29 cellular contexts compared by ENCODE assay signal in genomic region chr1:107930292-107930691, GRCh38.
"Had no signal": no experiment of that assay in that cellular context is flagged by ENCODE, and none has a peak within 500 bp of the region (broad histone marks: within the 10 kb centered on the region; RNA-seq: fewer than 3 reads in every experiment).

No MANE protein-coding gene starts in this region.

- H3K27me3 Mint-ChIP-seq: stimulated activated memory B cell treated with anti-CD40 and anti-IgM and Interleukin-4, amounts not matched to agents 10 μg/mL and 1 μg/mL and 100 μg/mL, for 72 hours; stimulated activated naive B cell treated with anti-CD40 and anti-IgM and Interleukin-4, amounts not matched to agents 10 μg/mL and 1 μg/mL and 100 μg/mL, for 72 hours; stimulated activated naive CD8-positive, alpha-beta T cell treated with anti-CD3 and anti-CD28 coated beads, Interleukin-15, amount 100 ng/mL, for 72 hours; stimulated activated naive CD8-positive, alpha-beta T cell treated with anti-CD3 and anti-CD28 coated beads, Interleukin-15, Interleukin-2, amounts not matched to agents 100 ng/mL and 50 ng/mL, for 24 hours; type B pancreatic cell had no signal

- H3K9me3 ChIP-seq: stomach, suprapubic skin, testis, thoracic aorta, thyroid gland, tibial artery, tibial nerve, transverse colon, upper lobe of left lung, upper lobe of right lung, uterus, vagina had no signal

- DNase-seq: stimulated activated CD4-positive, alpha-beta T cell treated with anti-CD3 and anti-CD28 coated beads, Interleukin-2, amount 100 ng/mL, for 48 hours; stimulated activated CD4-positive, alpha-beta T cell treated with anti-CD3 and anti-CD28 coated beads, Interleukin-4, amount 100 ng/mL, for 1 hour; stimulated activated CD4-positive, alpha-beta T cell treated with anti-CD3 and anti-CD28 coated beads, Interleukin-4, amount 100 ng/mL, for 24 hours; stimulated activated CD4-positive, alpha-beta T cell treated with anti-CD3 and anti-CD28 coated beads, Interleukin-4, amount 100 ng/mL, for 4 hours; stimulated activated CD8-positive, alpha-beta memory T cell treated with anti-CD3 and anti-CD28 coated beads, Interleukin-4, amount 100 ng/mL, for 48 hours; stimulated activated naive B cell treated with anti-CD40 and anti-IgM and Interleukin-4, amounts not matched to agents 10 μg/mL and 1 μg/mL and 100 μg/mL, for 72 hours; stimulated activated naive CD4-positive, alpha-beta T cell; stimulated activated naive CD4-positive, alpha-beta T cell treated with Interleukin-2 at 50 U/mL for 16 hours; stimulated activated naive CD8-positive, alpha-beta T cell treated with anti-CD3 and anti-CD28 coated beads, Interleukin-15, amount 100 ng/mL, for 72 hours; stimulated activated naive CD8-positive, alpha-beta T cell treated with anti-CD3 and anti-CD28 coated beads, Interleukin-15, Interleukin-2, amounts not matched to agents 100 U/mL and 50 U/mL, for 24 hours; stomach; substantia nigra; testis; thyroid gland; tibial artery; transverse colon; trophoblast cell; upper lobe of left lung; upper lobe of right lung; uterus had no signal

- H3K9me3 Mint-ChIP-seq: stimulated activated effector memory CD8-positive, alpha-beta T cell treated with anti-CD3 and anti-CD28 coated beads, Interleukin-12 subunit alpha, Interleukin-12 subunit beta, amount 100 ng/mL, for 72 hours; stimulated activated memory B cell treated with anti-CD40 and anti-IgM and Interleukin-4, amounts not matched to agents 10 μg/mL and 1 μg/mL and 100 μg/mL, for 72 hours; stimulated activated naive B cell treated with anti-CD40 and anti-IgM and Interleukin-4, amounts not matched to agents 10 μg/mL and 1 μg/mL and 100 μg/mL, for 72 hours; stimulated activated naive CD8-positive, alpha-beta T cell treated with anti-CD3 and anti-CD28 coated beads, Interleukin-15, amount 100 ng/mL, for 72 hours; stimulated activated naive CD8-positive, alpha-beta T cell treated with anti-CD3 and anti-CD28 coated beads, Interleukin-15, Interleukin-2, amounts not matched to agents 100 ng/mL and 50 ng/mL, for 24 hours; type B pancreatic cell had no signal

- H3K36me3 Mint-ChIP-seq: stimulated activated memory B cell treated with anti-CD40 and anti-IgM and Interleukin-4, amounts not matched to agents 10 μg/mL and 1 μg/mL and 100 μg/mL, for 72 hours; stimulated activated naive B cell treated with anti-CD40 and anti-IgM and Interleukin-4, amounts not matched to agents 10 μg/mL and 1 μg/mL and 100 μg/mL, for 72 hours; type B pancreatic cell had no signal

- ATAC-seq: stimulated activated effector memory CD8-positive, alpha-beta T cell treated with anti-CD3 and anti-CD28 coated beads, Interleukin-12 subunit alpha, Interleukin-12 subunit beta, amount 100 ng/mL, for 72 hours; stimulated activated memory B cell treated with anti-CD40 and anti-IgM and Interleukin-4, amounts not matched to agents 10 μg/mL and 1 μg/mL and 100 μg/mL, for 72 hours; stimulated activated naive B cell treated with anti-CD40 and anti-IgM and Interleukin-4, amounts not matched to agents 10 μg/mL and 1 μg/mL and 100 μg/mL, for 72 hours; stimulated activated naive CD8-positive, alpha-beta T cell treated with anti-CD3 and anti-CD28 coated beads, Interleukin-15, amount 100 ng/mL, for 72 hours; stimulated activated naive CD8-positive, alpha-beta T cell treated with anti-CD3 and anti-CD28 coated beads, Interleukin-15, Interleukin-2, amounts not matched to agents 100 U/mL and 50 U/mL, for 24 hours; upper lobe of right lung had no signal

- H3K36me3 ChIP-seq: stomach, suprapubic skin, thoracic aorta, thyroid gland, tibial artery, tibial nerve, transverse colon, upper lobe of left lung, upper lobe of right lung, uterus, vagina had no signal

- H3K27me3 ChIP-seq: stomach, suprapubic skin, testis, thyroid gland, tibial artery, tibial nerve, transverse colon, upper lobe of left lung, upper lobe of right lung, uterus, vagina had no signal

- H3K27ac ChIP-seq: stomach, suprapubic skin, testis, thoracic aorta, thyroid gland, tibial artery, tibial nerve, transverse colon, upper lobe of left lung, upper lobe of right lung, uterus, vagina had no signal

- H3K27ac Mint-ChIP-seq: stimulated activated effector memory CD8-positive, alpha-beta T cell treated with anti-CD3 and anti-CD28 coated beads, Interleukin-12 subunit alpha, Interleukin-12 subunit beta, amount 100 ng/mL, for 72 hours; stimulated activated memory B cell treated with anti-CD40 and anti-IgM and Interleukin-4, amounts not matched to agents 10 μg/mL and 1 μg/mL and 100 μg/mL, for 72 hours; stimulated activated naive B cell treated with anti-CD40 and anti-IgM and Interleukin-4, amounts not matched to agents 10 μg/mL and 1 μg/mL and 100 μg/mL, for 72 hours; stimulated activated naive CD8-positive, alpha-beta T cell treated with anti-CD3 and anti-CD28 coated beads, Interleukin-15, amount 100 ng/mL, for 72 hours; stimulated activated naive CD8-positive, alpha-beta T cell treated with anti-CD3 and anti-CD28 coated beads, Interleukin-15, Interleukin-2, amounts not matched to agents 100 ng/mL and 50 ng/mL, for 24 hours; type B pancreatic cell had no signal

- H3K4me1 ChIP-seq: testis, thyroid gland, tibial artery, transverse colon, uterus, vagina had no signal

- H3K4me3 ChIP-seq: stomach, suprapubic skin, testis, thoracic aorta, thyroid gland, tibial artery, tibial nerve, transverse colon, upper lobe of left lung, upper lobe of right lung, uterus, vagina had no signal

- FAIRE-seq: urothelium cell line had no signal

- H3K4me3 Mint-ChIP-seq: stimulated activated effector memory CD8-positive, alpha-beta T cell treated with anti-CD3 and anti-CD28 coated beads, Interleukin-12 subunit alpha, Interleukin-12 subunit beta, amount 100 ng/mL, for 72 hours; stimulated activated memory B cell treated with anti-CD40 and anti-IgM and Interleukin-4, amounts not matched to agents 10 μg/mL and 1 μg/mL and 100 μg/mL, for 72 hours; stimulated activated naive B cell treated with anti-CD40 and anti-IgM and Interleukin-4, amounts not matched to agents 10 μg/mL and 1 μg/mL and 100 μg/mL, for 72 hours; stimulated activated naive CD8-positive, alpha-beta T cell treated with anti-CD3 and anti-CD28 coated beads, Interleukin-15, amount 100 ng/mL, for 72 hours; stimulated activated naive CD8-positive, alpha-beta T cell treated with anti-CD3 and anti-CD28 coated beads, Interleukin-15, Interleukin-2, amounts not matched to agents 100 ng/mL and 50 ng/mL, for 24 hours; type B pancreatic cell had no signal
